In the genomic region with DNA sequence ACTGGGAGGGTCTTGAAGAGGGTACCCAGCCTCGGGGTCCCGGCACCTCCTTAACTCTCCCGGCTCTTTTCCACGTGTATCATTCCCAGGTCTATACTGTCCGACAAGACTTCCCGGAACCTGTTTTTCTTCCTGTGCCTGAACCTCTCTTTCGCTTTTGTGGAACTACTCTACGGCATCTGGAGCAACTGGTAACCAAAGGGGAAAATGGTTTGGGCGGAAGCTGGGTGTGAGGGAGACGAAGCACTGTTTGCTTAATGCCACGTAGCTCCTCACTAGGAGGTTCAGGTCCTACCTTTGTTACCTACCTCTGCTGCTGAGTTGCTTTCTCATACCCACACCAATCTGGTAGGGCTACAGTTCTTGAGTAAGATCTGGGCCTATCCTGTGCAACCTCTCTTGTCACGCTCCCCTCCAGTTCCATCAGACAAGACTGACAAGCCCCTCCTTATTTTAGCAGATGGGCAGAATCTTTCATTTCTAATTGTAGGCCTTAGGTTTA, we compare ENCODE assay signal across 8 cellular contexts. TPM values are rescaled to one million over a fixed set of nuclear protein-coding genes. Genes with fewer than 3 reads are reported as not detected.
DNase-seq lines count a peak whose midpoint lies in the region; ATAC-seq and TF ChIP-seq lines count a peak whose summit lies in the region.

No MANE protein-coding gene starts in this region.

- DNase-seq in Ammon's horn (ENCODE audit: low spot score) (peak; percentile 34), NCI-H69 (lab: John Stamatoyannopoulos, UW) (peak; percentile 74), epithelial cell of esophagus (ENCODE audit: low read depth) (peak; percentile 87), natural killer cell (peak; percentile 48), stromal cell of bone marrow (ENCODE audit: low read depth) (peak; percentile 26)
- peak; percentile 40 for DNase-seq in activated CD8-positive, alpha-beta memory T cell treated with anti-CD3 and anti-CD28 coated beads, Interleukin-2, amount 50 U/mL, for 1 hour (ENCODE audit: extremely low read depth)

- peaks cover 40 to 46% of the 10 kb centered on the region in 2 donors for H3K4me1 Mint-ChIP-seq in natural killer cell

- peak overlapping the region; percentile 100 for H3K27ac Mint-ChIP-seq in natural killer cell

- ATAC-seq in GM18873 (IDR thresholded peaks at IDR 0.05; ENCODE audit: low FRiP score, unreplicated experiment) (peak; percentile 42), HG03097 (IDR thresholded peaks at IDR 0.05; ENCODE audit: low FRiP score, unreplicated experiment) (peak; percentile 24), natural killer cell (peak; percentile 60 to 76 (median 62))

- H3K36me3 Mint-ChIP-seq in natural killer cell, result peaks cover 8% of the 10 kb centered on the region

- TF ChIP-seq CTCF in epithelial cell of esophagus (IDR thresholded peaks at IDR 0.05; ENCODE audit: insufficient read depth, low read depth, low read length, missing control alignments) (no peak), natural killer cell (IDR thresholded peaks at IDR 0.05) (no peak)

- H3K27me3 Mint-ChIP-seq in natural killer cell (ENCODE audit: low read depth in 2 of 2), result no peaks in the 10 kb centered on the region

- intact Hi-C loops in natural killer cell (cut with micrococcal nuclease), result loop anchor here (2.0 to 10.0 kb wide), 3 partner anchors 131 to 862 kb away; a partner anchor contains a TSS

- H3K9me3 Mint-ChIP-seq in natural killer cell, result no peaks in the 10 kb centered on the region

- H3K4me3 Mint-ChIP-seq in natural killer cell, result peak overlapping the region; percentile 99

- peak overlapping the region; percentile 92 for H3K4me3 ChIP-seq in epithelial cell of esophagus (ENCODE audit: low read length)

RNA-seq across cellular contexts. Expression of a gene that starts 0.6 kb away (rescaled TPM):
- total RNA-seq in natural killer cell, result 10 to 100 TPM; 27.7 to 38.8 (median 36.2) TPM

RNA-seq across cellular contexts. Expression of a gene that starts 1.9 kb away (rescaled TPM):
- total RNA-seq in natural killer cell, result 1 to 10 TPM; 3.5 to 5.8 (median 3.9) TPM

Comparison
In these comparisons a context has a peak if more than half of its experiments do, and no peak if none do; other contexts are left out.
1. Peak in every context shown above with its lines: DNase-seq, ATAC-seq and H3K4me3 ChIP-seq.
2. DNase-seq: peak in every context shown above with its lines; median percentile 87 in epithelial cell of esophagus; 74 in NCI-H69; 48 in natural killer cell; 40 in activated CD8-positive, alpha-beta memory T cell treated with anti-CD3 and anti-CD28 coated beads, Interleukin-2, amount 50 U/mL, for 1 hour; 34 in Ammon's horn; 26 in stromal cell of bone marrow.